In genomic region chr14:58830121-58830520, GRCh38 we compare ENCODE assay signal across 21 cellular contexts.
DNase-seq lines count a peak whose midpoint lies in the region; ATAC-seq, FAIRE-seq and TF ChIP-seq lines count a peak whose summit lies in the region.
"Had no signal": no experiment of that assay in that cellular context is flagged by ENCODE, and none has a peak within 500 bp of the region (broad histone marks: within the 10 kb centered on the region; RNA-seq: fewer than 3 reads in every experiment).

No MANE protein-coding gene starts in this region.

- DNase-seq in HCT116 (ENCODE audit: low read depth, low spot score) (no peak), NCI-H2171 (lab: John Stamatoyannopoulos, UW) (peak; percentile 39), astrocyte (ENCODE audit: low read depth) (no peak), transverse colon (no peak), NOMO-1 (lab: John Stamatoyannopoulos, UW; ENCODE audit: unreplicated experiment in 2 of 2) (no peak), immature natural killer cell (no peak), KG1 (lab: John Stamatoyannopoulos, UW) (no peak), NCI-H1694 treated with DMSO at 0.1 percent for 48 hours (lab: John Stamatoyannopoulos, UW) (no peak)
- DNase-seq: ACHN; BE2C; CD8-positive, alpha-beta memory T cell; NCI-H1048; NCI-H1694; PC-9; SHP77 treated with DMSO at 0.1 percent for 48 hours; SW 1271 had no signal

- no peaks in the 10 kb centered on the region for H3K36me3 Mint-ChIP-seq in astrocyte (ENCODE audit: low read depth, unreplicated experiment)
- no peaks in the 10 kb centered on the region for H3K36me3 Mint-ChIP-seq in immature natural killer cell
- H3K36me3 Mint-ChIP-seq: CD14-positive monocyte; CD8-positive, alpha-beta memory T cell had no signal

- CTCF ChIA-PET in HCT116 (lab: Charles Lee), result no interaction called here

- BruUV-seq in HCT116 (replicated peaks; lab: Mats Ljungman, UMichigan), result no TSS peak

- H4K20me1 ChIP-seq in HCT116 (ENCODE audit: insufficient read depth) (no peaks in the 10 kb centered on the region), astrocyte (ENCODE audit: insufficient read depth, low read length) (no peaks in the 10 kb centered on the region)

- H3K27ac Mint-ChIP-seq in astrocyte (ENCODE audit: unreplicated experiment), result no peak overlapping the region
- H3K27ac Mint-ChIP-seq in immature natural killer cell, result no peak overlapping the region
- H3K27ac Mint-ChIP-seq: CD14-positive monocyte; T-helper 1 cell treated with Interleukin-12 subunit alpha and Interleukin-12 subunit beta and Interleukin-4 antibody, amounts not matched to agents 30 μg/mL and 1 μg/mL, for 36 hours had no signal

- no peak for FAIRE-seq in astrocyte (lab: Jason Lieb, UNC)
- FAIRE-seq: GM18507 had no signal

- no peak for TF ChIP-seq RAD21 in HCT116 (IDR thresholded peaks at IDR 0.05; ENCODE audit: low read depth)

- H3K9me2 ChIP-seq in HCT116 (ENCODE audit: insufficient read depth), result no peaks in the 10 kb centered on the region

- no peak overlapping the region for H3K27ac ChIP-seq in HCT116 (ENCODE audit: low read depth, low read length)
- no peak overlapping the region for H3K27ac ChIP-seq in astrocyte (ENCODE audit: low read depth, low read length)
- peak overlapping the region; percentile 26 to 51 (median 45) for H3K27ac ChIP-seq in transverse colon
- H3K27ac ChIP-seq: KMS-11, PC-9, SK-N-MC had no signal

- POLR2A ChIA-PET in HCT116 (lab: Charles Lee), result no interaction called here

- RAD21 ChIA-PET in HCT116 (lab: Charles Lee; ENCODE audit: low non-redundant PET in 1 of 2, low total read pairs in 2 of 2, uncharacterized antibody in 2 of 2, unreplicated experiment in 2 of 2), result no interaction called here

- TF ChIP-seq CTCF in HCT116 (IDR thresholded peaks at IDR 0.05 in 2 of 3, conservative IDR thresholded peaks at IDR 0.05 in 1 of 3; ENCODE audit: borderline replicate concordance in 1 of 3, insufficient read depth in 1 of 3, low read depth in 2 of 3, low read length in 2 of 3) (no peak), astrocyte (IDR thresholded peaks at IDR 0.05; ENCODE audit: insufficient read depth, low read depth, low read length) (no peak), transverse colon (IDR thresholded peaks at IDR 0.05) (no peak)

- H3K9ac ChIP-seq in HCT116 (ENCODE audit: low read length), result no peak overlapping the region
- no peak overlapping the region for H3K9ac ChIP-seq in astrocyte (ENCODE audit: low read length)
- H3K9ac ChIP-seq: KMS-11 had no signal

- H3K79me2 ChIP-seq in HCT116 (ENCODE audit: insufficient read depth, low read length), result no peaks in the 10 kb centered on the region
- no peaks in the 10 kb centered on the region for H3K79me2 ChIP-seq in astrocyte (ENCODE audit: insufficient read depth, low read length)

- H3K36me3 ChIP-seq in HCT116 (ENCODE audit: control insufficient read depth in 1 of 2, insufficient read depth in 2 of 2, low read length in 2 of 2) (no peaks in the 10 kb centered on the region), astrocyte (ENCODE audit: insufficient read depth, low read length) (no peaks in the 10 kb centered on the region), transverse colon (no peaks in the 10 kb centered on the region)
- H3K36me3 ChIP-seq: BE2C had no signal

- H3K9me3 ChIP-seq in HCT116 (ENCODE audit: control insufficient read depth in 1 of 2, insufficient read depth in 1 of 2, low read depth in 1 of 2, low read length in 2 of 2), result peaks cover 0 to 8% of the 10 kb centered on the region in 2 experiments; a peak in 1 of 4 replicates
- H3K9me3 ChIP-seq in astrocyte (ENCODE audit: insufficient read depth, low read depth, low read length), result peaks cover 8% of the 10 kb centered on the region
- no peaks in the 10 kb centered on the region for H3K9me3 ChIP-seq in transverse colon
- H3K9me3 ChIP-seq: BE2C had no signal

- ATAC-seq in HCT116, result no peak

- peak overlapping the region; percentile 42; the same call in 1 of the 2 replicates for H3K4me2 ChIP-seq in HCT116 (ENCODE audit: low read length)
- peak overlapping the region; percentile 29 for H3K4me2 ChIP-seq in astrocyte (ENCODE audit: low read length)
- H3K4me2 ChIP-seq: KMS-11, PC-9 had no signal

- H3K4me3 Mint-ChIP-seq in astrocyte (ENCODE audit: unreplicated experiment) (no peak overlapping the region), immature natural killer cell (no peak overlapping the region)
- H3K4me3 Mint-ChIP-seq: CD14-positive monocyte; CD8-positive, alpha-beta memory T cell; T-helper 1 cell treated with Interleukin-12 subunit alpha and Interleukin-12 subunit beta and Interleukin-4 antibody, amounts not matched to agents 30 μg/mL and 1 μg/mL, for 36 hours had no signal

- H3K4me1 Mint-ChIP-seq in astrocyte (ENCODE audit: low read depth, unreplicated experiment) (peaks cover 5% of the 10 kb centered on the region), immature natural killer cell (no peaks in the 10 kb centered on the region)
- H3K4me1 Mint-ChIP-seq: CD14-positive monocyte; CD8-positive, alpha-beta memory T cell had no signal

- H3K4me1 ChIP-seq in HCT116 (ENCODE audit: control insufficient read depth in 1 of 2, insufficient read depth in 2 of 2, low read length in 2 of 2) (peaks cover 4 to 12% of the 10 kb centered on the region in 2 experiments), astrocyte (ENCODE audit: insufficient read depth, low read length) (peaks cover 7% of the 10 kb centered on the region), transverse colon (peaks cover 0 to 16% (median 6%) of the 10 kb centered on the region in 4 donors)
- H3K4me1 ChIP-seq: BE2C had no signal

- WGBS in transverse colon (ENCODE audit: low coverage in 1 of 2), 2 donors, result 65 to 69% methylated on average over 2 of the region's 2 CpGs

- H3K9me3 Mint-ChIP-seq in astrocyte (ENCODE audit: unreplicated experiment) (peaks cover 16% of the 10 kb centered on the region), immature natural killer cell (peaks cover 0 to 6% (median 2%) of the 10 kb centered on the region in 6 donors)

- no peak overlapping the region for H2AFZ ChIP-seq in HCT116 (ENCODE audit: low read depth, low read length, poor library complexity, severe bottlenecking)
- no peak overlapping the region for H2AFZ ChIP-seq in astrocyte (ENCODE audit: low read depth, low read length)
- H2AFZ ChIP-seq: PC-9 had no signal

- in situ Hi-C loops in transverse colon (cut with MboI; ENCODE audit: low pct_ligation_motif_present in 1 of 4, low pct_unique_long_range_greater_than_20kb in 1 of 4, low sequenced_read_pairs in 3 of 4), result no loop called here

- no peak for TF ChIP-seq EP300 in transverse colon (IDR thresholded peaks at IDR 0.05; ENCODE audit: low read depth)

- H3K27me3 Mint-ChIP-seq in astrocyte (ENCODE audit: low read depth, unreplicated experiment), result no peaks in the 10 kb centered on the region
- H3K27me3 Mint-ChIP-seq in immature natural killer cell (ENCODE audit: low read depth in 3 of 3), result peaks cover 0 to 3% (median 2%) of the 10 kb centered on the region in 3 donors
- H3K27me3 Mint-ChIP-seq: CD8-positive, alpha-beta memory T cell had no signal

- intact Hi-C loops in HCT116 (cut with micrococcal nuclease) (no loop called here), transverse colon (cut with DNase I; ENCODE audit: low total_unique reads) (no loop called here)

- TF ChIP-seq POLR2A in HCT116 (IDR thresholded peaks at IDR 0.05; ENCODE audit: borderline replicate concordance, extremely low read depth, insufficient read depth, insufficient read length) (no peak), transverse colon (IDR thresholded peaks at IDR 0.05) (no peak)

- H3K27me3 ChIP-seq in HCT116 (ENCODE audit: insufficient read depth, low read length) (no peaks in the 10 kb centered on the region), astrocyte (ENCODE audit: insufficient read depth, low read length) (no peaks in the 10 kb centered on the region), transverse colon (no peaks in the 10 kb centered on the region)
- H3K27me3 ChIP-seq: BE2C had no signal

- no peak overlapping the region for H3K4me3 ChIP-seq in HCT116 (replicated peaks in 1 of 2; ENCODE audit: low read depth in 1 of 2, low read length in 2 of 2)
- no peak overlapping the region for H3K4me3 ChIP-seq in astrocyte (ENCODE audit: insufficient read depth, low read depth, low read length)
- no peak overlapping the region for H3K4me3 ChIP-seq in transverse colon
- H3K4me3 ChIP-seq: PC-9, SK-N-MC had no signal

TF ChIP-seq in HCT116, 20 proteins besides CTCF, POLR2A, EP300 and RAD21:
- TF ChIP-seq EZH2 (IDR thresholded peaks at IDR 0.05) (no peak), SP1 (IDR thresholded peaks at IDR 0.05; ENCODE audit: low read depth) (peak; percentile 0; the same call in 1 of the 2 replicates)

Comparison
In these comparisons a context has a peak if more than half of its experiments do, and no peak if none do; other contexts are left out.
1. H3K27ac ChIP-seq: peak in transverse colon (4 of 4); none in HCT116 (single experiment) and astrocyte (single experiment).